ENCODE assay signal across 6 cellular contexts in genomic region chr17:75105269-75106080, GRCh38. TPM values are rescaled to one million over a fixed set of nuclear protein-coding genes. Genes with fewer than 3 reads are reported as not detected.
DNase-seq lines count a peak whose midpoint lies in the region; ATAC-seq and TF ChIP-seq lines count a peak whose summit lies in the region.

No MANE protein-coding gene starts in this region.

- no peak overlapping the region for H2AFZ ChIP-seq in neuronal stem cell (ENCODE audit: low read length)

- no peak overlapping the region for H3K4me2 ChIP-seq in neuronal stem cell (ENCODE audit: insufficient read depth, low read length, poor library complexity, severe bottlenecking)

- no peak overlapping the region for H3K27ac ChIP-seq in neuronal stem cell (replicated peaks; ENCODE audit: low read length)
- H3K27ac ChIP-seq in effector memory CD4-positive, alpha-beta T cell (ENCODE audit: insufficient read depth, low read length, poor library complexity, severe bottlenecking), result no peak overlapping the region

- H3K4me3 ChIP-seq in astrocyte of the spinal cord (ENCODE audit: low read depth, low read length) (no peak overlapping the region), neuronal stem cell (ENCODE audit: low read length in 2 of 2) (no peak overlapping the region)
- no peak overlapping the region for H3K4me3 ChIP-seq in effector memory CD4-positive, alpha-beta T cell (ENCODE audit: insufficient read depth, low read depth, low read length, poor library complexity, severe bottlenecking)

- peak overlapping the region; percentile 61 for H2AK5ac ChIP-seq in neuronal stem cell (ENCODE audit: low read depth, low read length)

- H2BK5ac ChIP-seq in neuronal stem cell (ENCODE audit: low read length), result no peak overlapping the region

- ATAC-seq in GM19035 (IDR thresholded peaks at IDR 0.05; ENCODE audit: unreplicated experiment), result no peak

- no peak overlapping the region for H3K14ac ChIP-seq in neuronal stem cell (ENCODE audit: low read length)

- no peak overlapping the region for H4K8ac ChIP-seq in neuronal stem cell (ENCODE audit: low read depth, low read length)

- H2BK12ac ChIP-seq in neuronal stem cell (ENCODE audit: low read length), result no peak overlapping the region

- H3K79me1 ChIP-seq in neuronal stem cell (ENCODE audit: low read depth, low read length), result no peaks in the 10 kb centered on the region

- H3K4ac ChIP-seq in neuronal stem cell (ENCODE audit: low read length), result no peak overlapping the region

- in situ Hi-C loops in astrocyte of the spinal cord (cut with HindIII; ENCODE audit: low sequenced_read_pairs), result no loop called here

- no CpG with 5 or more reads among the region's 15 CpGs for WGBS in neuronal stem cell (ENCODE audit: extremely low coverage in 2 of 2, insufficient read length in 2 of 2, insufficient replicate concordance in 1 of 2), 2 donors

- H3K4me1 ChIP-seq in neuronal stem cell (ENCODE audit: control insufficient read depth in 2 of 2, insufficient read depth in 1 of 2, low read depth in 1 of 2, low read length in 2 of 2), result peaks cover 0 to 5% of the 10 kb centered on the region in 2 donors
- peaks cover 3% of the 10 kb centered on the region for H3K4me1 ChIP-seq in effector memory CD4-positive, alpha-beta T cell (ENCODE audit: control insufficient read depth, insufficient read depth, low read length, poor library complexity, severe bottlenecking)

- no peak overlapping the region for H3K23ac ChIP-seq in neuronal stem cell (ENCODE audit: low read depth, low read length, poor library complexity)

- H2BK15ac ChIP-seq in neuronal stem cell (ENCODE audit: low read length), result no peak overlapping the region

- no peaks in the 10 kb centered on the region for H3K9me3 ChIP-seq in neuronal stem cell (replicated peaks in 1 of 2; ENCODE audit: control insufficient read depth in 2 of 2, insufficient read depth in 1 of 2, low read depth in 1 of 2, low read length in 2 of 2)
- H3K9me3 ChIP-seq in effector memory CD4-positive, alpha-beta T cell (ENCODE audit: control insufficient read depth, low read length), result no peaks in the 10 kb centered on the region

- no peak overlapping the region for H3K9ac ChIP-seq in neuronal stem cell (ENCODE audit: low read depth, low read length, poor library complexity)

- H3K27me3 ChIP-seq in neuronal stem cell (ENCODE audit: control insufficient read depth in 3 of 3, insufficient read depth in 3 of 3, low read depth in 1 of 3, low read length in 3 of 3), result peaks cover 0 to 14% (median 7%) of the 10 kb centered on the region in 3 experiments
- no peaks in the 10 kb centered on the region for H3K27me3 ChIP-seq in effector memory CD4-positive, alpha-beta T cell (replicated peaks; ENCODE audit: control insufficient read depth, insufficient read depth, low read length, poor library complexity, severe bottlenecking)

- peak; percentile 90 for TF ChIP-seq CTCF in astrocyte of the spinal cord (IDR thresholded peaks at IDR 0.05; ENCODE audit: low read depth, low read length)

- peak; percentile 36 for DNase-seq in EL
- DNase-seq in NCI-H1105 treated with DMSO at 0.1 percent for 48 hours (lab: John Stamatoyannopoulos, UW), result peak; percentile 69
- DNase-seq in astrocyte of the spinal cord (ENCODE audit: low read depth, low spot score), result peak; percentile 68
- DNase-seq in neuronal stem cell (ENCODE audit: low spot score), result no peak
- no peak for DNase-seq in effector memory CD4-positive, alpha-beta T cell

- H3K36me3 ChIP-seq in neuronal stem cell (replicated peaks in 1 of 2; ENCODE audit: control insufficient read depth in 2 of 2, insufficient read depth in 2 of 2, low read length in 2 of 2), result peaks cover 0 to under 1% of the 10 kb centered on the region in 2 donors
- H3K36me3 ChIP-seq in effector memory CD4-positive, alpha-beta T cell (ENCODE audit: control insufficient read depth, insufficient read depth, low read length), result peaks cover under 1% of the 10 kb centered on the region

- H4K91ac ChIP-seq in neuronal stem cell (ENCODE audit: low read depth, low read length, poor library complexity), result no peak overlapping the region

- no peak overlapping the region for H3K18ac ChIP-seq in neuronal stem cell (ENCODE audit: low read length)

- H2BK120ac ChIP-seq in neuronal stem cell (ENCODE audit: low read depth, low read length), result no peak overlapping the region

RNA-seq across cellular contexts. Expression of gene ARMC7, which starts 4.3 kb away (rescaled TPM):
- 7.3 TPM for polyA plus RNA-seq in neuronal stem cell (2013, experiment 1 of 2)
- 6.9 TPM for polyA plus RNA-seq in neuronal stem cell (2013, experiment 2 of 2)

RNA-seq across cellular contexts. Expression of gene SLC16A5, which starts 17.7 kb away (rescaled TPM):
- 7.7 TPM for polyA plus RNA-seq in neuronal stem cell (2013, experiment 1 of 2)
- polyA plus RNA-seq in neuronal stem cell (2013, experiment 2 of 2), result 7.9 TPM

RNA-seq across cellular contexts. Expression of gene NT5C, which starts 26.1 kb away (rescaled TPM):
- 59.9 TPM for polyA plus RNA-seq in neuronal stem cell (2013, experiment 1 of 2)
- polyA plus RNA-seq in neuronal stem cell (2013, experiment 2 of 2), result 58.9 TPM

RNA-seq across cellular contexts. Expression of gene JPT1, which starts 48.8 kb away (rescaled TPM):
- polyA plus RNA-seq in neuronal stem cell (2013, experiment 1 of 2), result 267 TPM
- 277 TPM for polyA plus RNA-seq in neuronal stem cell (2013, experiment 2 of 2)

RNA-seq across cellular contexts. Expression of gene KCTD2, which starts 58.5 kb away (rescaled TPM):
- 24.7 TPM for polyA plus RNA-seq in neuronal stem cell (2013, experiment 1 of 2)
- polyA plus RNA-seq in neuronal stem cell (2013, experiment 2 of 2), result 24.7 TPM

Comparison
In these comparisons a context has a peak if more than half of its experiments do, and no peak if none do; other contexts are left out.
1. DNase-seq: peak in EL (single experiment), NCI-H1105 treated with DMSO at 0.1 percent for 48 hours (single experiment) and astrocyte of the spinal cord (single experiment); none in neuronal stem cell (single experiment) and effector memory CD4-positive, alpha-beta T cell (0 of 3).